ENCODE assay signal across 9 cellular contexts in genomic region chr12:130819248-130819576, GRCh38. TPM values are rescaled to one million over a fixed set of nuclear protein-coding genes. Genes with fewer than 3 reads are reported as not detected.
DNase-seq lines count a peak whose midpoint lies in the region; ATAC-seq and TF ChIP-seq lines count a peak whose summit lies in the region.
"Had no signal": no experiment of that assay in that cellular context is flagged by ENCODE, and none has a peak within 500 bp of the region (broad histone marks: within the 10 kb centered on the region; RNA-seq: fewer than 3 reads in every experiment).

No MANE protein-coding gene starts in this region.

- TF ChIP-seq CTCF in breast epithelium (IDR thresholded peaks at IDR 0.05) (no peak), psoas muscle (IDR thresholded peaks at IDR 0.05) (no peak)

- H3K36me3 ChIP-seq in breast epithelium: no peaks in the 10 kb centered on the region
- H3K36me3 ChIP-seq in psoas muscle (ENCODE audit: insufficient read depth in 1 of 2, low read depth in 1 of 2): peaks cover 0 to 5% of the 10 kb centered on the region in 2 donors
- H3K36me3 ChIP-seq: uterus had no signal

- H3K27ac ChIP-seq in breast epithelium (peak overlapping the region in 1 of 2 donors; percentile 48), psoas muscle (no peak overlapping the region)

- intact Hi-C loops in breast epithelium (cut with DNase I; ENCODE audit: low total_unique reads) (no loop called here), psoas muscle (cut with DNase I) (no loop called here)

- H3K9me3 ChIP-seq in breast epithelium (no peaks in the 10 kb centered on the region), psoas muscle (no peaks in the 10 kb centered on the region)
- H3K9me3 ChIP-seq: uterus had no signal

- WGBS in psoas muscle, 3 donors: 35 to 45% (median 42%) methylated on average over 5 to 9 of the region's 9 CpGs

- H3K4me3 ChIP-seq in breast epithelium (peak overlapping the region; percentile 32 to 61 (median 51)), psoas muscle (peak overlapping the region; percentile 49)

- DNase-seq in breast epithelium (ENCODE audit: low spot score in 2 of 2) (no peak), psoas muscle (no peak), NCI-H1092 (lab: John Stamatoyannopoulos, UW) (no peak)
- DNase-seq: KG1 had no signal

- no peak for TF ChIP-seq POLR2A in breast epithelium (IDR thresholded peaks at IDR 0.05)

- ATAC-seq in GM18873 (IDR thresholded peaks at IDR 0.05; ENCODE audit: low FRiP score, unreplicated experiment): peak; percentile 6
- peak; percentile 11 for ATAC-seq in HG03108 (IDR thresholded peaks at IDR 0.05; ENCODE audit: unreplicated experiment)
- ATAC-seq in psoas muscle: no peak
- ATAC-seq in HG02973 (IDR thresholded peaks at IDR 0.05; ENCODE audit: unreplicated experiment): no peak
- ATAC-seq in GM21723 (IDR thresholded peaks at IDR 0.05; ENCODE audit: unreplicated experiment): no peak

- H3K4me1 ChIP-seq in breast epithelium (no peaks in the 10 kb centered on the region), psoas muscle (no peaks in the 10 kb centered on the region)
- H3K4me1 ChIP-seq: uterus had no signal

- H3K27me3 ChIP-seq in breast epithelium (no peaks in the 10 kb centered on the region), psoas muscle (ENCODE audit: insufficient read depth in 3 of 3, low read length in 2 of 3) (no peaks in the 10 kb centered on the region)
- H3K27me3 ChIP-seq: uterus had no signal

RNA-seq across cellular contexts. Expression of gene STX2, which starts 19.8 kb away (rescaled TPM):
- total RNA-seq in breast epithelium: 10 to 100 TPM; 11.6 to 23.2 (median 15.4) TPM
- total RNA-seq in psoas muscle: 1 to 10 TPM; 5.5 to 7.2 (median 6.2) TPM
- polyA plus RNA-seq in psoas muscle: 10 to 100 TPM in 1 of 3 donors, 1 to 10 TPM in 2; 5.4 to 11.3 (median 8.4) TPM

RNA-seq across cellular contexts. Expression of gene RAN, which starts 52.7 kb away (rescaled TPM):
- total RNA-seq in breast epithelium (100 to 1,000 TPM; 157 to 186 (median 162) TPM), psoas muscle (100 to 1,000 TPM; 338 to 721 (median 445) TPM)
- 1,000 to 10,000 TPM in 1 of 3 donors, 100 to 1,000 TPM in 2; 302 to 1,341 (median 369) TPM for polyA plus RNA-seq in psoas muscle

Comparison
In these comparisons a context has a peak if more than half of its experiments do, and no peak if none do; other contexts are left out.
1. ATAC-seq: peak in GM18873 (single experiment) and HG03108 (single experiment); none in psoas muscle (0 of 4), HG02973 (single experiment) and GM21723 (single experiment).